ENCODE assay signal across 11 cellular contexts in genomic region chr14:35347323-35348043, GRCh38. TPM values are rescaled to one million over a fixed set of nuclear protein-coding genes. Genes with fewer than 3 reads are reported as not detected.
A peak's percentile ranks its signal among the peaks of the same experiment; 100 is the strongest.
DNase-seq lines count a peak whose midpoint lies in the region; ATAC-seq, FAIRE-seq and TF ChIP-seq lines count a peak whose summit lies in the region.
"Had no signal": no experiment of that assay in that cellular context is flagged by ENCODE, and none has a peak within 500 bp of the region (broad histone marks: within the 10 kb centered on the region; RNA-seq: fewer than 3 reads in every experiment).

No MANE protein-coding gene starts in this region.

- TF ChIP-seq EP300 in A549 (IDR thresholded peaks at IDR 0.05): no peak

- H3K9ac ChIP-seq in mesendoderm (ENCODE audit: low read length): peak overlapping the region; percentile 50

- peak overlapping the region; percentile 100 for H2BK5ac ChIP-seq in mesendoderm (ENCODE audit: low read length)

- H3K9me3 Mint-ChIP-seq in GM23338: no peaks in the 10 kb centered on the region; the same call in 2 of the 3 replicates

- no peak for FAIRE-seq in A549 (lab: Jason Lieb, UNC)

- TF ChIP-seq POLR2A in A549 (IDR thresholded peaks at IDR 0.05; ENCODE audit: low read length): no peak

- peak; percentile 59 to 74; a peak in 5 of 6 replicates for ATAC-seq in A549
- ATAC-seq in GM23338: peak; percentile 69
- ATAC-seq in left ventricle myocardium superior: no peak

- H3K36me3 ChIP-seq in GM23338 (ENCODE audit: insufficient read depth): no peaks in the 10 kb centered on the region
- no peaks in the 10 kb centered on the region for H3K36me3 ChIP-seq in mesendoderm (ENCODE audit: control insufficient read depth, insufficient read depth, low read length)
- H3K36me3 ChIP-seq: left ventricle myocardium inferior had no signal

- H3K4me3 ChIP-seq in A549: no peak overlapping the region
- H3K4me3 ChIP-seq in GM23338: no peak overlapping the region
- H3K4me3 ChIP-seq in mesendoderm (ENCODE audit: low read length): no peak overlapping the region
- H3K4me3 ChIP-seq: left ventricle myocardium inferior had no signal

- H3K4me3 Mint-ChIP-seq in GM23338: no peak overlapping the region
- H3K4me3 Mint-ChIP-seq: CD14-positive monocyte had no signal

- H3K4me1 ChIP-seq in A549: peaks cover 15% of the 10 kb centered on the region
- H3K4me1 ChIP-seq in GM23338 (ENCODE audit: insufficient read depth): peaks cover 18% of the 10 kb centered on the region
- H3K4me1 ChIP-seq in mesendoderm (ENCODE audit: control insufficient read depth, low read depth, low read length): peaks cover 21% of the 10 kb centered on the region

- no peaks in the 10 kb centered on the region for H3K79me1 ChIP-seq in mesendoderm (ENCODE audit: low read length)

- H3K27me3 ChIP-seq in GM23338 (ENCODE audit: insufficient read depth) (no peaks in the 10 kb centered on the region), mesendoderm (ENCODE audit: insufficient read depth, low read length, poor library complexity) (no peaks in the 10 kb centered on the region)

- H3K56ac ChIP-seq in mesendoderm (ENCODE audit: low read length): peak overlapping the region; percentile 93

- no peak overlapping the region for H2BK15ac ChIP-seq in mesendoderm (replicated peaks; ENCODE audit: low read depth)

- peak overlapping the region; percentile 98 for H3K4ac ChIP-seq in mesendoderm (ENCODE audit: low read depth, low read length)

- H3K27ac ChIP-seq in A549 (peak overlapping the region in 1 of 2 experiments; percentile 54; a peak in 4 of 6 replicates), GM23338 (ENCODE audit: low read depth) (no peak overlapping the region), mesendoderm (ENCODE audit: low read depth, low read length) (peak overlapping the region; percentile 74)
- H3K27ac ChIP-seq: left ventricle myocardium inferior had no signal

- H3K23ac ChIP-seq in mesendoderm (ENCODE audit: low read length): no peak overlapping the region

- H4K5ac ChIP-seq in mesendoderm (ENCODE audit: low read length): peak overlapping the region; percentile 74

- H3K27ac Mint-ChIP-seq in GM23338: 0 out of 2 replicates have a peak overlapping the region, but pooled peaks have one; percentile 12

- peaks cover 8% of the 10 kb centered on the region for H3K27me3 Mint-ChIP-seq in GM23338 (ENCODE audit: insufficient read depth, low read depth, poor library complexity)

- H3K36me3 Mint-ChIP-seq in GM23338 (ENCODE audit: low read depth): no peaks in the 10 kb centered on the region

- TF ChIP-seq RAD21 in A549 (conservative IDR thresholded peaks at IDR 0.05 in 1 of 2, IDR thresholded peaks at IDR 0.05 in 1 of 2): no peak

- H3K9me3 ChIP-seq in A549: no peaks in the 10 kb centered on the region
- H3K9me3 ChIP-seq: left ventricle myocardium inferior had no signal

- H4K20me1 ChIP-seq in GM23338 (replicated peaks; ENCODE audit: insufficient read depth): no peaks in the 10 kb centered on the region

- peak overlapping the region; percentile 31 for H3K18ac ChIP-seq in mesendoderm (ENCODE audit: low read length)

- TF ChIP-seq CTCF in A549 (IDR thresholded peaks at IDR 0.05) (no peak), GM23338 (conservative IDR thresholded peaks at IDR 0.05; ENCODE audit: low read depth in 2 of 2) (no peak)

- DNase-seq in A549 (ENCODE audit: low read depth in 1 of 2, low spot score in 1 of 2) (no peak), GM23338 (ENCODE audit: low spot score) (peak; percentile 28), SK-MEL-5 (ENCODE audit: low read depth, low spot score) (peak; percentile 55), mesendoderm (peak; percentile 76), middle frontal gyrus (ENCODE audit: extremely low spot score, low spot score) (no peak), NCI-H524 treated with DMSO at 0.1 percent for 48 hours (lab: John Stamatoyannopoulos, UW) (no peak), EL (no peak), left ventricle myocardium superior (no peak)
- DNase-seq: caudate nucleus, left ventricle myocardium inferior had no signal

- H3K79me2 ChIP-seq in GM23338 (replicated peaks; ENCODE audit: insufficient read depth): no peaks in the 10 kb centered on the region
- no peaks in the 10 kb centered on the region for H3K79me2 ChIP-seq in mesendoderm (ENCODE audit: control insufficient read depth, insufficient read depth, low read length)

- in situ Hi-C loops in SK-MEL-5 (cut with HindIII; ENCODE audit: low pct_unique_long_range_greater_than_20kb, low sequenced_read_pairs): no loop called here

- H3K4me1 Mint-ChIP-seq in GM23338: peaks cover 33% of the 10 kb centered on the region

- H2AFZ ChIP-seq in GM23338: peak overlapping the region; percentile 95

- H3F3A ChIP-seq in GM23338 (replicated peaks; ENCODE audit: low read depth): no peaks in the 10 kb centered on the region

- CTCF ChIA-PET in A549 (lab: Yijun Ruan, JAX): interaction anchor here (1.0 kb wide), 1 partner anchor 15 kb away, joined by 3 read pairs; no protein-coding TSS in a partner anchor

- POLR2A ChIA-PET in A549 (lab: Yijun Ruan, JAX): no interaction called here

- H2AK5ac ChIP-seq in mesendoderm (ENCODE audit: low read length): peak overlapping the region; percentile 98

- peak overlapping the region; percentile 78 for H2BK120ac ChIP-seq in mesendoderm (ENCODE audit: low read depth, low read length)

- H3K4me2 ChIP-seq in A549 (peak overlapping the region; percentile 19; the same call in 1 of the 3 replicates), GM23338 (no peak overlapping the region), mesendoderm (ENCODE audit: low read length) (no peak overlapping the region)

- no peaks in the 10 kb centered on the region for H3K9me2 ChIP-seq in GM23338 (ENCODE audit: insufficient read depth)

- 59% methylated on average over 12 of the region's 13 CpGs for WGBS in A549 (ENCODE audit: missing lambda C conversion rate)
- no CpG with 5 or more reads among the region's 13 CpGs for whole genome bisulfite sequencing in mesendoderm (ENCODE audit: extremely low coverage, insufficient coverage, low lambda C conversion rate)

- H4K8ac ChIP-seq in mesendoderm (ENCODE audit: low read depth, low read length): no peak overlapping the region

- intact Hi-C loops in left ventricle myocardium superior (cut with micrococcal nuclease): no loop called here

TF ChIP-seq in A549, 52 proteins besides CTCF, POLR2A, EP300 and RAD21 (continues in another document):
- TF ChIP-seq ZNF302 (CRISPR knock-in tag; IDR thresholded peaks at IDR 0.05) (no peak), E2F6 (IDR thresholded peaks at IDR 0.05; ENCODE audit: borderline replicate concordance, low read depth) (no peak), TP53 (CRISPR knock-in tag; IDR thresholded peaks at IDR 0.05) (no peak), JUNB (IDR thresholded peaks at IDR 0.05) (no peak), NFE2L2 (conservative IDR thresholded peaks at IDR 0.05; ENCODE audit: low read length) (no peak), FOSL2 (IDR thresholded peaks at IDR 0.05) (no peak), FOSL2 (CRISPR knock-in tag; IDR thresholded peaks at IDR 0.05) (no peak)

TF ChIP-seq in GM23338, 12 proteins besides CTCF, POLR2A, EP300 and RAD21 (continues in another document):
- TF ChIP-seq EZH2 (IDR thresholded peaks at IDR 0.05; ENCODE audit: low read depth, unreplicated experiment) (no peak), ETS1 (IDR thresholded peaks at IDR 0.05) (no peak), STAT1 (IDR thresholded peaks at IDR 0.05; ENCODE audit: unreplicated experiment) (no peak), ZNF331 (CRISPR knock-in tag; IDR thresholded peaks at IDR 0.05; ENCODE audit: low read depth) (no peak)

RNA-seq across cellular contexts. Expression of gene PSMA6, which starts 55.3 kb away (rescaled TPM):
- polyA plus RNA-seq in A549 (2011; rRNA removed): 321 and 369 TPM in 2 replicates
- polyA plus RNA-seq in A549 (2012; cell fraction: cytosol; rRNA removed): 195 and 206 TPM in 2 replicates
- polyA plus RNA-seq in A549 (2012; cell fraction: nucleus; rRNA removed): 92.2 and 156 TPM in 2 replicates
- polyA plus RNA-seq in A549 (2017; fragmentation: RNase III; extraction: RNeasy Plus Mini Kit Qiagen cat#74134 plus additional on column Dnase treatment): 395 to 409 TPM (median 406 TPM) in 3 replicates
- polyA minus RNA-seq in A549 (2011; rRNA and poly(A)+ RNA removed): 86.4 and 111 TPM in 2 replicates
- 216 and 223 TPM in 2 replicates for total RNA-seq in GM23338 (2014; rRNA removed; shearing (Covaris generic))
- polyA plus RNA-seq in GM23338 (2016; fragmentation: Nextera tagmentation; extraction: Ambion mirVana): 296 and 300 TPM in 2 replicates
- total RNA-seq in SK-MEL-5 (2014; rRNA removed; shearing (Covaris generic)): 169 and 193 TPM in 2 replicates
- 125 and 165 TPM in 2 replicates for polyA plus RNA-seq in SK-MEL-5 (2015; cell fraction: cytosol; rRNA removed)
- 54.1 and 62.8 TPM in 2 replicates for polyA plus RNA-seq in SK-MEL-5 (2015; cell fraction: nucleus; rRNA removed)
- 410 TPM for polyA plus RNA-seq in mesendoderm (2013, experiment 1 of 2)
- 407 TPM for polyA plus RNA-seq in mesendoderm (2013, experiment 2 of 2)
- 185 TPM for total RNA-seq in left ventricle myocardium superior

RNA-seq across cellular contexts. Expression of gene NFKBIA, which starts 57.1 kb away (rescaled TPM):
- polyA plus RNA-seq in A549 (2011; rRNA removed) (65.0 and 102 TPM in 2 replicates), A549 (2017; fragmentation: RNase III; extraction: RNeasy Plus Mini Kit Qiagen cat#74134 plus additional on column Dnase treatment) (101 to 115 TPM (median 103 TPM) in 3 replicates), GM23338 (2016; fragmentation: Nextera tagmentation; extraction: Ambion mirVana) (33.4 and 33.7 TPM in 2 replicates)
- polyA plus RNA-seq in A549 (2012; cell fraction: cytosol; rRNA removed): 239 and 266 TPM in 2 replicates
- 490 and 573 TPM in 2 replicates for polyA plus RNA-seq in A549 (2012; cell fraction: nucleus; rRNA removed)
- 335 and 379 TPM in 2 replicates for polyA minus RNA-seq in A549 (2011; rRNA and poly(A)+ RNA removed)
- 25.7 and 41.3 TPM in 2 replicates for total RNA-seq in GM23338 (2014; rRNA removed; shearing (Covaris generic))
- 25.8 and 26.7 TPM in 2 replicates for total RNA-seq in SK-MEL-5 (2014; rRNA removed; shearing (Covaris generic))
- 24.3 and 32.3 TPM in 2 replicates for polyA plus RNA-seq in SK-MEL-5 (2015; cell fraction: cytosol; rRNA removed)
- polyA plus RNA-seq in SK-MEL-5 (2015; cell fraction: nucleus; rRNA removed): 68.5 and 74.5 TPM in 2 replicates
- 49.3 TPM for polyA plus RNA-seq in mesendoderm (2013, experiment 1 of 2)
- 45.6 TPM for polyA plus RNA-seq in mesendoderm (2013, experiment 2 of 2)
- 96.4 TPM for total RNA-seq in left ventricle myocardium superior

Comparison
In these comparisons a context has a peak if more than half of its experiments do, and no peak if none do; other contexts are left out.
1. DNase-seq: peak in GM23338 (single experiment), SK-MEL-5 (single experiment) and mesendoderm (single experiment); none in A549 (0 of 2), middle frontal gyrus (single experiment), NCI-H524 treated with DMSO at 0.1 percent for 48 hours (single experiment), EL (single experiment) and left ventricle myocardium superior (single experiment).